11 cellular contexts compared by ENCODE assay signal in the genomic region with DNA sequence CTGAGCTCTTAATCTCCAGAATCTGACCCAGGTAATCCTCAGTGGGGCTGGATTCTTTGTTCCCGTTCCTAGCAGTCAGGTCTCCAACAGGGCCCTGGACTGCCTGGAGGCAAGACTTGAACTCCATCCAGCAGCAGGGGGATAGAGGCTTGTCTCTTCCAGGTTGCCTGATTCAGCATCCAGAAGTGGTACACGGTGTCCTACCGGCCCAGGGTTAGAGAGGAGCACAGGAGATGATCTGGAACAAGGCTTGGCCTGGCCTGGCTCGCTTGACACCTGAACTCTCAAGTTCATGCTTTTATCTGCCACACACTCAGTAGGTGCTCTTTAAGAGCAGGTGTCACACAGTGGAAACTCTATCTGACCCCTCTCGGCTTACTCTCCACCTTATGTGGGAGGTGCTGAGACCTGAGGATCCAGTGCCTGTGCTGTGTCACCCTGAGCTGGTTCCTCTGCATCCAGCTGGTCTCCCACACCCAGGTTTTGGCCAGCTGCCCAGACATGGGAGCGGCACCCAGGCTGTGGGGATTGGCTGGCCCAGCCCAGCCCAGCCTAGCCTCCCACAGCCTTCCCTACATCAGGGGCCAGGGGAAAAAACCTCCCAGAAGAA. TPM values are rescaled to one million over a fixed set of nuclear protein-coding genes. Genes with fewer than 3 reads are reported as not detected.
DNase-seq lines count a peak whose midpoint lies in the region; ATAC-seq, FAIRE-seq and TF ChIP-seq lines count a peak whose summit lies in the region.
"Had no signal": no experiment of that assay in that cellular context is flagged by ENCODE, and none has a peak within 500 bp of the region (broad histone marks: within the 10 kb centered on the region; RNA-seq: fewer than 3 reads in every experiment).

A gene with protein sequence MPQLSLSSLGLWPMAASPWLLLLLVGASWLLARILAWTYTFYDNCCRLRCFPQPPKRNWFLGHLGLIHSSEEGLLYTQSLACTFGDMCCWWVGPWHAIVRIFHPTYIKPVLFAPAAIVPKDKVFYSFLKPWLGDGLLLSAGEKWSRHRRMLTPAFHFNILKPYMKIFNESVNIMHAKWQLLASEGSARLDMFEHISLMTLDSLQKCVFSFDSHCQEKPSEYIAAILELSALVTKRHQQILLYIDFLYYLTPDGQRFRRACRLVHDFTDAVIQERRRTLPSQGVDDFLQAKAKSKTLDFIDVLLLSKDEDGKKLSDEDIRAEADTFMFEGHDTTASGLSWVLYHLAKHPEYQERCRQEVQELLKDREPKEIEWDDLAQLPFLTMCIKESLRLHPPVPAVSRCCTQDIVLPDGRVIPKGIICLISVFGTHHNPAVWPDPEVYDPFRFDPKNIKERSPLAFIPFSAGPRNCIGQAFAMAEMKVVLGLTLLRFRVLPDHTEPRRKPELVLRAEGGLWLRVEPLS (plus strand): TSS at position 604 of the 610 bp plus-strand sequence. CDS start 519 bp downstream, outside the sequence.

- H3K27ac ChIP-seq in foreskin keratinocyte: no peak within 1 kb of the TSS

- ATAC-seq in foreskin keratinocyte (peak; percentile 21), HG03469 (IDR thresholded peaks at IDR 0.05; ENCODE audit: unreplicated experiment) (no peak)
- ATAC-seq: GM23338 had no signal

- peak; percentile 88 for FAIRE-seq in H54 (lab: Jason Lieb, UNC)

- no peaks in the 10 kb centered on the region for H3K27me3 ChIP-seq in foreskin keratinocyte

- TF ChIP-seq CTCF in foreskin keratinocyte (conservative IDR thresholded peaks at IDR 0.05): no peak

- DNase-seq in H54 (ENCODE audit: insufficient read length, low spot score) (peak; percentile 89), OCI-M1 (lab: John Stamatoyannopoulos, UW) (peak; percentile 61), foreskin keratinocyte (peak; percentile 48 to 73), renal cortical epithelial cell (ENCODE audit: low read depth) (peak; percentile 42), T1000 (lab: John Stamatoyannopoulos, UW) (no peak), SW 1271 (lab: John Stamatoyannopoulos, UW) (no peak)
- DNase-seq in stimulated activated CD8-positive, alpha-beta memory T cell treated with anti-CD3 and anti-CD28 coated beads, Interleukin-4, amount 100 ng/mL, for 48 hours: no peak
- DNase-seq: activated B cell treated with CpG ODN at 0.5 μM for 24 hours had no signal

- H3K4me1 ChIP-seq in foreskin keratinocyte: no peaks in the 10 kb centered on the region

- TF ChIP-seq POLR2A in H54 (IDR thresholded peaks at IDR 0.05; ENCODE audit: low read depth, low read length): no peak

RNA-seq across cellular contexts. Expression of the gene that starts here (rescaled TPM):
- total RNA-seq in foreskin keratinocyte (0.07 and 0.10 TPM in 2 replicates), renal cortical epithelial cell (under 0.01 TPM in 1 of 2 replicates, not detected in the other)
- polyA plus RNA-seq in foreskin keratinocyte: 0.02 and 0.03 TPM in 2 replicates
- total RNA-seq: activated B cell treated with CpG ODN at 0.5 μM for 24 hours, GM23338, LHCN-M2 had no signal
- polyA plus RNA-seq: GM23338 had no signal

Comparison
In these comparisons a context has a peak if more than half of its experiments do, and no peak if none do; other contexts are left out.
1. Peak in DNase-seq and ATAC-seq in foreskin keratinocyte; RNA of the gene not detected or under 1 TPM.
2. Peak in DNase-seq in renal cortical epithelial cell; RNA of the gene not detected or under 1 TPM.
3. DNase-seq: peak in H54 (single experiment) and OCI-M1 (single experiment); none in T1000 (single experiment), stimulated activated CD8-positive, alpha-beta memory T cell treated with anti-CD3 and anti-CD28 coated beads, Interleukin-4, amount 100 ng/mL, for 48 hours (single experiment) and SW 1271 (0 of 2).